ENCODE assay signal across 14 cellular contexts in the genomic region with DNA sequence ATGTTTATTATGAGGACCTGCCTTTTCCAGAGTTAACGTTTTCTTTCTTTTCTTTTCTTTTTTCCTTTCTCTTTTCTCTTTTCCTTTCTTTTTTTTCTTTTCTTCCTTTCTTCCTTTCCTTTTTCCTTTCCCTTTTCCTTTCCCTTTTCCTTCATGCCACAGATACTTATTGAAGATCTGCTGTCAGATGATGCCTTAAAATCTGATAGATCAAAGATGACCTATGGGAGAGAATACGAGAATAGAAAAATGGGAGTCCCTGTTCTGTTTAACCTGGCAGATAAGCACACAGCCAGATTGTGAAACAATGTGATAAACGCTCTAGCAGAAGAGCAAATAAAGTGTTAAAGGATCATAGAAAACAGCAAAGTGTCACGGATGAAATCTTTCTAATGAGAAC. TPM values are rescaled to one million over a fixed set of nuclear protein-coding genes. Genes with fewer than 3 reads are reported as not detected.
DNase-seq lines count a peak whose midpoint lies in the region; ATAC-seq and TF ChIP-seq lines count a peak whose summit lies in the region.
"Had no signal": no experiment of that assay in that cellular context is flagged by ENCODE, and none has a peak within 500 bp of the region (broad histone marks: within the 10 kb centered on the region; RNA-seq: fewer than 3 reads in every experiment).

No MANE protein-coding gene starts in this region.

- H3K4me3 ChIP-seq in A673 (ENCODE audit: low read depth, low read length, poor library complexity, severe bottlenecking) = no peak overlapping the region
- H3K4me3 ChIP-seq in CD8-positive, alpha-beta memory T cell (ENCODE audit: low read length) = no peak overlapping the region
- H3K4me3 ChIP-seq in OCI-LY7 (ENCODE audit: low read depth, low read length, poor library complexity, severe bottlenecking) = no peak overlapping the region
- no peak overlapping the region for H3K4me3 ChIP-seq in fibroblast of villous mesenchyme (ENCODE audit: low read depth, low read length)
- no peak overlapping the region for H3K4me3 ChIP-seq in SJCRH30

- peak overlapping the region in 5 of 8 donors; percentile 10 to 93 (median 52) for H3K27ac Mint-ChIP-seq in CD8-positive, alpha-beta memory T cell

- H3K27ac ChIP-seq in A673 (ENCODE audit: low read depth, low read length, poor library complexity, severe bottlenecking) = peak overlapping the region; percentile 96
- no peak overlapping the region for H3K27ac ChIP-seq in CD8-positive, alpha-beta memory T cell (ENCODE audit: low read depth, low read length)
- no peak overlapping the region for H3K27ac ChIP-seq in OCI-LY7 (ENCODE audit: low read depth, low read length, poor library complexity, severe bottlenecking)
- H3K27ac ChIP-seq in SJCRH30 = no peak overlapping the region

- POLR2A ChIA-PET in A673 (lab: Charles Lee; ENCODE audit: low non-redundant PET) = no interaction called here
- POLR2A ChIA-PET in CD8-positive, alpha-beta memory T cell (lab: Charles Lee) = no interaction called here
- POLR2A ChIA-PET in OCI-LY7 (lab: Charles Lee) = interaction anchor here (2.0 kb wide), 1 partner anchor 11 kb away, joined by 7 read pairs; no protein-coding TSS in a partner anchor

- no peak overlapping the region for H2AFZ ChIP-seq in OCI-LY7 (ENCODE audit: low read length)

- no peak for ATAC-seq in HG03342 (IDR thresholded peaks at IDR 0.05; ENCODE audit: unreplicated experiment)
- no peak for ATAC-seq in GM21825 (IDR thresholded peaks at IDR 0.05; ENCODE audit: unreplicated experiment)

- no peaks in the 10 kb centered on the region for H3K9me3 Mint-ChIP-seq in CD8-positive, alpha-beta memory T cell
- H3K9me3 Mint-ChIP-seq: HFFc6 had no signal

- peaks cover 71% of the 10 kb centered on the region for H3K4me1 ChIP-seq in A673 (ENCODE audit: insufficient read depth, low read length, poor library complexity, severe bottlenecking)
- H3K4me1 ChIP-seq in CD8-positive, alpha-beta memory T cell (ENCODE audit: insufficient read depth, low read length) = no peaks in the 10 kb centered on the region
- peaks cover 76% of the 10 kb centered on the region for H3K4me1 ChIP-seq in OCI-LY7 (ENCODE audit: insufficient read depth, low read length, poor library complexity, severe bottlenecking)
- no peaks in the 10 kb centered on the region for H3K4me1 ChIP-seq in SJCRH30

- H3K36me3 ChIP-seq in A673 (ENCODE audit: insufficient read depth, low read length, poor library complexity, severe bottlenecking) = no peaks in the 10 kb centered on the region
- H3K36me3 ChIP-seq in CD8-positive, alpha-beta memory T cell (ENCODE audit: insufficient read depth, low read length) = no peaks in the 10 kb centered on the region
- peaks cover 9% of the 10 kb centered on the region for H3K36me3 ChIP-seq in OCI-LY7 (ENCODE audit: insufficient read depth, low read length)
- H3K36me3 ChIP-seq in SJCRH30 = no peaks in the 10 kb centered on the region

- H3K27me3 Mint-ChIP-seq in CD8-positive, alpha-beta memory T cell = peaks cover 0 to 1% of the 10 kb centered on the region in 2 donors

- intact Hi-C loops in A673 (cut with micrococcal nuclease; ENCODE audit: unreplicated experiment) = no loop called here
- intact Hi-C loops in OCI-LY7 (cut with micrococcal nuclease; ENCODE audit: unreplicated experiment) = no loop called here

- DNase-seq in A673 (ENCODE audit: low spot score) (no peak), OCI-LY7 (ENCODE audit: low spot score) (no peak), fibroblast of villous mesenchyme (ENCODE audit: low read depth) (peak; percentile 18), SJCRH30 (no peak), DMS114 treated with DMSO at 0.1 percent for 48 hours (lab: John Stamatoyannopoulos, UW; ENCODE audit: unreplicated experiment) (no peak)
- no peak for DNase-seq in CD8-positive, alpha-beta memory T cell
- DNase-seq: activated CD4-positive, alpha-beta T cell treated with anti-CD3 and anti-CD28 coated beads for 4 hours; hypothalamus; NCI-H1105; NCI-H2171; stimulated activated CD4-positive, alpha-beta T cell treated with anti-CD3 and anti-CD28 coated beads, Interleukin-4, amount 100 ng/mL, for 4 hours had no signal

- peaks cover 78% of the 10 kb centered on the region; the same call in 1 of the 2 replicates for H3K79me2 ChIP-seq in OCI-LY7 (ENCODE audit: insufficient read depth, low read depth, low read length)

- CTCF ChIA-PET in A673 (lab: Charles Lee) = no interaction called here
- CTCF ChIA-PET in CD8-positive, alpha-beta memory T cell (lab: Charles Lee) = no interaction called here
- CTCF ChIA-PET in OCI-LY7 (lab: Charles Lee; ENCODE audit: unreplicated experiment) = no interaction called here

- H4K20me1 ChIP-seq in OCI-LY7 (ENCODE audit: insufficient read depth, low read length) = no peaks in the 10 kb centered on the region

- H3K4me2 ChIP-seq in OCI-LY7 (ENCODE audit: low read length) = peak overlapping the region; percentile 31; the same call in 1 of the 2 replicates

- no peaks in the 10 kb centered on the region for H3K27me3 ChIP-seq in A673 (replicated peaks; ENCODE audit: insufficient read depth, low read depth, low read length, poor library complexity)
- no peaks in the 10 kb centered on the region for H3K27me3 ChIP-seq in CD8-positive, alpha-beta memory T cell (ENCODE audit: insufficient read depth, low read length, poor library complexity, severe bottlenecking)
- no peaks in the 10 kb centered on the region for H3K27me3 ChIP-seq in SJCRH30

- H3K36me3 Mint-ChIP-seq in CD8-positive, alpha-beta memory T cell = no peaks in the 10 kb centered on the region

- no peak overlapping the region for H3K4me3 Mint-ChIP-seq in CD8-positive, alpha-beta memory T cell

- TF ChIP-seq CTCF in A673 (conservative IDR thresholded peaks at IDR 0.05; ENCODE audit: low read depth, low read length) (no peak), OCI-LY7 (conservative IDR thresholded peaks at IDR 0.05; ENCODE audit: low read length) (no peak), fibroblast of villous mesenchyme (IDR thresholded peaks at IDR 0.05; ENCODE audit: insufficient read depth, low read depth, low read length) (no peak)

- H3K9me3 ChIP-seq in A673 (ENCODE audit: low read depth, low read length, poor library complexity, severe bottlenecking) = no peaks in the 10 kb centered on the region
- H3K9me3 ChIP-seq in CD8-positive, alpha-beta memory T cell (ENCODE audit: low read length) = no peaks in the 10 kb centered on the region
- no peaks in the 10 kb centered on the region for H3K9me3 ChIP-seq in OCI-LY7 (ENCODE audit: low read length)
- H3K9me3 ChIP-seq in SJCRH30 (replicated peaks) = no peaks in the 10 kb centered on the region

- BruUV-seq in A673 (replicated peaks; lab: Mats Ljungman, UMichigan) (no TSS peak), OCI-LY7 (replicated peaks; lab: Mats Ljungman, UMichigan) (no TSS peak)

- H3K9me2 ChIP-seq in OCI-LY7 (ENCODE audit: insufficient read depth, low read length) = no peaks in the 10 kb centered on the region

- peaks cover 47 to 67% (median 62%) of the 10 kb centered on the region in 3 donors for H3K4me1 Mint-ChIP-seq in CD8-positive, alpha-beta memory T cell

RNA-seq across cellular contexts. Expression of a gene that starts 38.9 kb away (rescaled TPM):
- 60.1 and 65.4 TPM in 2 replicates for total RNA-seq in A673 (2021)
- 10 to 100 TPM; 29.7 to 32.9 TPM for total RNA-seq in CD8-positive, alpha-beta memory T cell
- 20.9 TPM for polyA plus RNA-seq in CD8-positive, alpha-beta memory T cell
- 28.7 and 29.9 TPM in 2 replicates for total RNA-seq in OCI-LY7 (2014; rRNA removed; shearing (Covaris generic))
- 69.7 and 81.4 TPM in 2 replicates for total RNA-seq in OCI-LY7 (2022)
- total RNA-seq in fibroblast of villous mesenchyme = 19.0 and 34.1 TPM in 2 replicates
- 15.3 and 16.1 TPM in 2 replicates for total RNA-seq in SJCRH30 (2014; rRNA removed; shearing (Covaris generic))
